Comparison of ENCODE assay signal across 15 cellular contexts in the genomic region with DNA sequence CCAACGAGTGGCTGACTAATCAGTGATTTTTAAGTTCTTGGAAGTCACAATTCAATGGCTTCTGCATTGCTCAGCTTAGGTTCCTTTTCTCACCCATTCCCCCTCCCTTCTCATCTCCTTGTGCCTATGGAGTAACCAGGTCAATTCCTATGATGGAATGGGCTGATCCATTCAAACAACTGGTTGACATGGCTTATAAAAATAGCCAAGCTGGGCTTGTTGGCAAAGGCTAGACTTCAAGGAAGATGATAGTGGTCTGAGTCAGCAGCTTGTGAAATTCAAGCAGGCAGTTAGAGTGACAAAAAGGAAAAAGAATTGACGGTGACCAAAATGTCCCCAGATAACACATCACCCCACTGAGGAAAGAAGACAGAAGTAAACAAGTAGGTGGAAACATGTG.
DNase-seq lines count a peak whose midpoint lies in the region; ATAC-seq and TF ChIP-seq lines count a peak whose summit lies in the region.
"Had no signal": no experiment of that assay in that cellular context is flagged by ENCODE, and none has a peak within 500 bp of the region (broad histone marks: within the 10 kb centered on the region; RNA-seq: fewer than 3 reads in every experiment).

No MANE protein-coding gene starts in this region.

- no peaks in the 10 kb centered on the region for H3K9me3 Mint-ChIP-seq in activated naive CD4-positive, alpha-beta T cell treated with anti-CD3 and anti-CD28 coated beads, Interleukin-2, amount 50 U/mL, for 72 hours
- H3K9me3 Mint-ChIP-seq: activated B cell treated with CpG ODN at 0.5 μM for 24 hours; activated T-helper 2 cell treated with anti-CD3 and anti-CD28 coated beads, Interferon-gamma antibody, Interleukin-2, Interleukin-4, amounts not matched to agents 10 μg/mL and 5 μg/mL and 100 μg/mL, durations not matched to agents 14 hours and 24 hours and 36 hours; natural killer cell; stimulated activated effector memory CD8-positive, alpha-beta T cell treated with anti-CD3 and anti-CD28 coated beads, Interleukin-12 subunit alpha, Interleukin-12 subunit beta, amount 100 ng/mL, for 72 hours had no signal

- no peak overlapping the region for H3K27ac Mint-ChIP-seq in activated naive CD4-positive, alpha-beta T cell treated with anti-CD3 and anti-CD28 coated beads, Interleukin-2, amount 50 U/mL, for 72 hours
- H3K27ac Mint-ChIP-seq: activated B cell treated with CpG ODN at 0.5 μM for 24 hours; activated T-helper 2 cell treated with anti-CD3 and anti-CD28 coated beads, Interferon-gamma antibody, Interleukin-2, Interleukin-4, amounts not matched to agents 10 μg/mL and 5 μg/mL and 100 μg/mL, durations not matched to agents 14 hours and 24 hours and 36 hours; natural killer cell; stimulated activated effector memory CD8-positive, alpha-beta T cell treated with anti-CD3 and anti-CD28 coated beads, Interleukin-12 subunit alpha, Interleukin-12 subunit beta, amount 100 ng/mL, for 72 hours had no signal

- H3K27me3 ChIP-seq in osteoblast (ENCODE audit: insufficient read depth, low read length), result no peaks in the 10 kb centered on the region
- H3K27me3 ChIP-seq: dorsolateral prefrontal cortex had no signal

- no peaks in the 10 kb centered on the region for H3K36me3 ChIP-seq in osteoblast (ENCODE audit: insufficient read depth, low read length)

- peaks cover 31% of the 10 kb centered on the region for H3K4me1 ChIP-seq in osteoblast (ENCODE audit: insufficient read depth, low read length)

- peak; percentile 94 for DNase-seq in EH (ENCODE audit: low read depth)
- DNase-seq in NB4 (ENCODE audit: low read depth), result peak; percentile 17
- peak; percentile 79 to 90 for DNase-seq in cardiac fibroblast (ENCODE audit: low read depth in 2 of 2)
- DNase-seq in osteoblast (ENCODE audit: insufficient read length, low spot score, missing footprints), result peak; percentile 73
- no peak for DNase-seq in activated naive CD4-positive, alpha-beta T cell treated with anti-CD3 and anti-CD28 coated beads, Interleukin-2, amount 50 U/mL, for 72 hours (ENCODE audit: low spot score in 2 of 2)
- no peak for DNase-seq in putamen (ENCODE audit: low spot score)
- DNase-seq in HuH-7 (ENCODE audit: low spot score), result no peak
- DNase-seq in stimulated activated naive CD4-positive, alpha-beta T cell treated with Interleukin-2 at 50 U/mL for 16 hours (lab: John Stamatoyannopoulos, UW), result no peak
- DNase-seq: activated B cell treated with CpG ODN at 0.5 μM for 24 hours, COR-L47, dorsolateral prefrontal cortex, natural killer cell, NCI-H2029 treated with DMSO at 0.1 percent for 48 hours had no signal

- peak overlapping the region; percentile 52 for H3K4me2 ChIP-seq in osteoblast (ENCODE audit: insufficient read depth, low read length)

- no peak for TF ChIP-seq POLR2A in NB4 (IDR thresholded peaks at IDR 0.05; ENCODE audit: extremely low read depth, insufficient read length)

- H2AFZ ChIP-seq in osteoblast (ENCODE audit: low read length), result no peak overlapping the region

- H4K20me1 ChIP-seq in osteoblast (ENCODE audit: insufficient read depth, low read length), result no peaks in the 10 kb centered on the region

- H3K79me2 ChIP-seq in osteoblast (ENCODE audit: insufficient read depth, low read length), result no peaks in the 10 kb centered on the region

- H3K4me3 ChIP-seq in NB4 (ENCODE audit: low read depth, low read length) (no peak overlapping the region), cardiac fibroblast (replicated peaks in 1 of 2; ENCODE audit: low read depth in 2 of 2, low read length in 2 of 2) (no peak overlapping the region), osteoblast (ENCODE audit: insufficient read depth, low read length) (no peak overlapping the region)
- H3K4me3 ChIP-seq: dorsolateral prefrontal cortex had no signal

- no peaks in the 10 kb centered on the region for H3K9me3 ChIP-seq in osteoblast (ENCODE audit: low read depth, low read length)

- H3K27ac ChIP-seq in osteoblast (ENCODE audit: low read depth, low read length), result no peak overlapping the region
- H3K27ac ChIP-seq: dorsolateral prefrontal cortex had no signal

- TF ChIP-seq CTCF in NB4 (IDR thresholded peaks at IDR 0.05; ENCODE audit: low read depth, low read length) (no peak), cardiac fibroblast (IDR thresholded peaks at IDR 0.05; ENCODE audit: low read depth, low read length) (no peak), osteoblast (IDR thresholded peaks at IDR 0.05; ENCODE audit: extremely low read depth, low read depth, low read length) (no peak)

- H3K36me3 Mint-ChIP-seq in activated naive CD4-positive, alpha-beta T cell treated with anti-CD3 and anti-CD28 coated beads, Interleukin-2, amount 50 U/mL, for 72 hours, result no peaks in the 10 kb centered on the region
- H3K36me3 Mint-ChIP-seq: natural killer cell; stimulated activated effector memory CD8-positive, alpha-beta T cell treated with anti-CD3 and anti-CD28 coated beads, Interleukin-12 subunit alpha, Interleukin-12 subunit beta, amount 100 ng/mL, for 72 hours had no signal

- no peak for ATAC-seq in activated naive CD4-positive, alpha-beta T cell treated with anti-CD3 and anti-CD28 coated beads, Interleukin-2, amount 50 U/mL, for 72 hours
- ATAC-seq: natural killer cell; stimulated activated effector memory CD8-positive, alpha-beta T cell treated with anti-CD3 and anti-CD28 coated beads, Interleukin-12 subunit alpha, Interleukin-12 subunit beta, amount 100 ng/mL, for 72 hours had no signal

Comparison
In these comparisons a context has a peak if more than half of its experiments do, and no peak if none do; other contexts are left out.
1. DNase-seq: peak in EH (single experiment), NB4 (single experiment), cardiac fibroblast (2 of 2) and osteoblast (single experiment); none in activated naive CD4-positive, alpha-beta T cell treated with anti-CD3 and anti-CD28 coated beads, Interleukin-2, amount 50 U/mL, for 72 hours (0 of 2), putamen (single experiment), HuH-7 (single experiment) and stimulated activated naive CD4-positive, alpha-beta T cell treated with Interleukin-2 at 50 U/mL for 16 hours (single experiment).